ENCODE assay signal across 10 cellular contexts in the genomic region with DNA sequence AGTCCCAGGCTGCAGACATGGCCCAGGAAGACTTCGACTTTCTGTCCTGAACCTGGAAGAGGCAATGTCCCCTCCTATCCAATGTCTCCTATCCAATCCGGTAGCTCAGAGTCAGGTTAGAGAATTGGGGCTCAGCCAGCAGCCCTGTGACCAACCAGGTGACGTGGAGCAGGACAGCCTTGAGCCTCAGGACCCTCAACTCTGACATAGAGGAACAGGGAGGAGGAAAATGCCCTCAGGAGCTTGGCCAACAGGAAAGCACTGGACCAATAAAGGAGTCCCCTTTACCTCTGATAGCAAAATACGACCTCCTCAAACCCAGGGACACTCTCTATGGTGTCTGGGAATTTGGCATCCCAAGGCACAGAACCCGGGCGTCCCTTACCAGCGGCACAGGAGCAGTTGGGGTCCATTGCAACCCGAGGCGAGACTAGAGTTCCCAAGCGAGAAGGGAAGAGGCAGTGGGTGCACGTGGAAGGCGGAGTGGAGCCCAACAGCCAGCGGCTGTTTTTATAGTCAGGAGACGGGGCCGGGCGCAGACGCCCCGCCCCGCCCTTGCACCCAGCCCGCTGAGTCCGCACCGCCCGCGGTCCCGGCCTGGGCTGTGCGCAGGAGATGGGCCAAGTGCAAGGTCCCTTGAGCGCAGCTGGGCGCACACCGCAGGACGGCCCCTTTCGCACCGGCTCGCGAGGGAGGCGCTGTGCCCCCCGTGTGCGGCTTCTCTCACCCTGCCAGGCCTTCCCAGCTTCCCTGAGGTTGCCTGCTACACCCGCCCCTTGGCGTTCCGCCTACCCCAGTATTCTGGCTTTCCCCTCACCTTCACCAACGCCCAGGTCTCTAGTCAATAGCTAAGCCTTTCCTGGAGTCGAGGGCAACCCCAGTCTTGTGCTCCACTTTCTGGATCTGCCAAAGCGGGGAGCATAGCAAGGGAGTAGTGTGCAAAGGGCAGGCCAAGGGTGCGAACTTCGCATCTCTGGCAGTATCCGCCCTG. TPM values are rescaled to one million over a fixed set of nuclear protein-coding genes. Genes with fewer than 3 reads are reported as not detected.
DNase-seq lines count a peak whose midpoint lies in the region; ATAC-seq, FAIRE-seq and TF ChIP-seq lines count a peak whose summit lies in the region.
"Had no signal": no experiment of that assay in that cellular context is flagged by ENCODE, and none has a peak within 500 bp of the region (broad histone marks: within the 10 kb centered on the region; RNA-seq: fewer than 3 reads in every experiment).

A gene (minus strand): TSS at position 485 of the 991 bp plus-strand sequence. CDS start 72 bp downstream, at position 413.

- CTCF ChIA-PET in CD8-positive, alpha-beta memory T cell (lab: Charles Lee): no interaction called here
- CTCF ChIA-PET in H1 (lab: Charles Lee; ENCODE audit: partially characterized antibody): interaction anchor here (0.8 to 4.6 kb wide), 10 partner anchors 11 to 91 kb away, joined by 3 to 29 read pairs (median 4); a partner anchor contains a TSS

- H2BK5ac ChIP-seq in H1 (ENCODE audit: low read depth, low read length): peak within 1 kb of the TSS; percentile 37; the same call in 1 of the 2 replicates

- peaks cover 2 to 9% of the 10 kb centered on the region in 2 experiments for H4K20me1 ChIP-seq in H1 (replicated peaks in 1 of 2; ENCODE audit: control insufficient read depth in 1 of 2, insufficient read depth in 2 of 2, low read length in 2 of 2)

- H3K4ac ChIP-seq in H1 (replicated peaks; ENCODE audit: insufficient read length, low read depth, low read length): no peak within 1 kb of the TSS

- peak within 1 kb of the TSS; percentile 36; the same call in 1 of the 2 replicates for H4K8ac ChIP-seq in H1 (ENCODE audit: extremely low read depth, insufficient read depth, low read length)

- peak within 1 kb of the TSS; percentile 68; the same call in 1 of the 2 replicates for H2AK5ac ChIP-seq in H1 (ENCODE audit: low read depth, low read length)

- H3K4me3 Mint-ChIP-seq in CD8-positive, alpha-beta memory T cell: peak within 1 kb of the TSS in 4 of 7 donors; percentile 5 to 40 (median 38)
- no peak within 1 kb of the TSS for H3K4me3 Mint-ChIP-seq in nephron progenitor cell

- H3K36me3 Mint-ChIP-seq in CD8-positive, alpha-beta memory T cell: peaks cover 0 to 13% (median 4%) of the 10 kb centered on the region in 3 donors
- no peaks in the 10 kb centered on the region for H3K36me3 Mint-ChIP-seq in nephron progenitor cell (ENCODE audit: low read depth)

- H3K23me2 ChIP-seq in H1 (ENCODE audit: low read depth, low read length): peaks cover 12% of the 10 kb centered on the region; the same call in 1 of the 2 replicates

- no peaks in the 10 kb centered on the region for H3K9me3 ChIP-seq in CD8-positive, alpha-beta memory T cell (ENCODE audit: low read length)
- no peaks in the 10 kb centered on the region for H3K9me3 ChIP-seq in H1 (ENCODE audit: insufficient read depth in 2 of 2, low read depth in 1 of 2, low read length in 1 of 2)

- H3K27me3 Mint-ChIP-seq in CD8-positive, alpha-beta memory T cell: peaks cover 39 to 62% of the 10 kb centered on the region in 2 donors
- peaks cover 100% of the 10 kb centered on the region for H3K27me3 Mint-ChIP-seq in nephron progenitor cell (ENCODE audit: low read depth, poor library complexity)

- H3K56ac ChIP-seq in H1 (replicated peaks; ENCODE audit: insufficient read length, low read depth, low read length): no peak within 1 kb of the TSS

- peaks cover 16 to 32% (median 18%) of the 10 kb centered on the region in 3 donors for H3K4me1 Mint-ChIP-seq in CD8-positive, alpha-beta memory T cell
- H3K4me1 Mint-ChIP-seq in nephron progenitor cell: peaks cover 13% of the 10 kb centered on the region

- peaks cover 13% of the 10 kb centered on the region for H3K4me1 ChIP-seq in CD8-positive, alpha-beta memory T cell (ENCODE audit: insufficient read depth, low read length)
- peaks cover 3 to 16% (median 12%) of the 10 kb centered on the region in 4 experiments for H3K4me1 ChIP-seq in H1 (replicated peaks in 1 of 4; ENCODE audit: control insufficient read depth in 3 of 4, insufficient read depth in 4 of 4, low read length in 3 of 4)

- no peak within 1 kb of the TSS for H3K23ac ChIP-seq in H1 (ENCODE audit: insufficient read length)

- H2BK20ac ChIP-seq in H1 (ENCODE audit: low read length): peak within 1 kb of the TSS; percentile 53; the same call in 1 of the 2 replicates

- ATAC-seq in HG02885 (IDR thresholded peaks at IDR 0.05; ENCODE audit: poor library complexity, unreplicated experiment) (no peak), HG03432 (IDR thresholded peaks at IDR 0.05; ENCODE audit: unreplicated experiment) (no peak)

- no peak within 1 kb of the TSS for H3K14ac ChIP-seq in H1 (ENCODE audit: insufficient read length)

- peaks cover 40% of the 10 kb centered on the region for H3K27me3 ChIP-seq in CD8-positive, alpha-beta memory T cell (ENCODE audit: insufficient read depth, low read length, poor library complexity, severe bottlenecking)
- H3K27me3 ChIP-seq in H1 (replicated peaks in 1 of 4; ENCODE audit: control insufficient read depth in 3 of 4, extremely low read depth in 1 of 4, insufficient read depth in 3 of 4, low read length in 3 of 4): peaks cover 81 to 98% (median 93%) of the 10 kb centered on the region in 4 experiments

- no peak within 1 kb of the TSS for H2AFZ ChIP-seq in H1 (ENCODE audit: low read length)

- H3K4me2 ChIP-seq in H1 (ENCODE audit: insufficient read depth in 1 of 2, low read depth in 2 of 2, low read length in 2 of 2): peak within 1 kb of the TSS; percentile 74 to 92

- H4K5ac ChIP-seq in H1 (ENCODE audit: insufficient read length, low read depth, low read length): no peak within 1 kb of the TSS

- POLR2A ChIA-PET in CD8-positive, alpha-beta memory T cell (lab: Charles Lee): no interaction called here
- POLR2A ChIA-PET in H1 (lab: Charles Lee; ENCODE audit: partially characterized antibody): interaction anchor here (0.6 to 13.9 kb wide), 16 partner anchors 13 to 208 kb away, joined by 3 to 205 read pairs (median 4); a partner anchor contains a TSS

- H3K9me3 Mint-ChIP-seq in CD8-positive, alpha-beta memory T cell: no peaks in the 10 kb centered on the region
- H3K9me3 Mint-ChIP-seq in nephron progenitor cell: no peaks in the 10 kb centered on the region

- H3K9ac ChIP-seq in H1 (replicated peaks in 1 of 4; ENCODE audit: extremely low read depth in 1 of 4, low read depth in 3 of 4, low read length in 3 of 4): no peak within 1 kb of the TSS; a peak in 1 of 7 replicates

- no peak for TF ChIP-seq EP300 in H1 (IDR thresholded peaks at IDR 0.05; ENCODE audit: borderline replicate concordance in 1 of 2, low read depth in 2 of 2, low read length in 2 of 2)

- peak within 1 kb of the TSS; percentile 85; the same call in 1 of the 2 replicates for H2BK12ac ChIP-seq in H1 (ENCODE audit: low read depth, low read length)

- WGBS in H1 (ENCODE audit: extremely low coverage in 1 of 2, insufficient coverage in 1 of 2, insufficient read length in 1 of 2, insufficient replicate concordance in 2 of 2, low coverage in 1 of 2, low lambda C conversion rate in 2 of 2, missing lambda C conversion rate in 1 of 2), 2 experiments: 4% methylated on average over 45 of the region's 46 CpGs; no CpG with 5 or more reads in 1 of the 2 experiments

- TF ChIP-seq RAD21 in H1 (IDR thresholded peaks at IDR 0.05 in 1 of 2, conservative IDR thresholded peaks at IDR 0.05 in 1 of 2; ENCODE audit: low read depth in 2 of 2, low read length in 2 of 2): no peak

- no peak within 1 kb of the TSS for H3K4me3 ChIP-seq in CD8-positive, alpha-beta memory T cell (ENCODE audit: low read length)
- H3K4me3 ChIP-seq in H1 (ENCODE audit: extremely low read depth in 1 of 4, insufficient read depth in 2 of 4, low read depth in 3 of 4, low read length in 4 of 4): peak within 1 kb of the TSS; percentile 13 to 53 (median 16); a peak in 5 of 8 replicates

- no peak for FAIRE-seq in H1 (lab: Jason Lieb, UNC)

- no peak for DNase-seq in CD8-positive, alpha-beta memory T cell
- DNase-seq in NOMO-1 treated with dmso at 0.1 percent for 144 hours (lab: John Stamatoyannopoulos, UW; ENCODE audit: unreplicated experiment): peak; percentile 83
- DNase-seq in H1 (ENCODE audit: low read depth in 1 of 2, low spot score in 2 of 2): peak in 1 of 2 experiments; percentile 70
- peak; percentile 40 for DNase-seq in nephron progenitor cell
- no peak for DNase-seq in NCI-H345 (lab: John Stamatoyannopoulos, UW)
- DNase-seq in NCI-H1092 treated with DMSO at 0.1 percent for 48 hours (lab: John Stamatoyannopoulos, UW): no peak
- DNase-seq: T1000 had no signal

- H3K79me2 ChIP-seq in H1 (ENCODE audit: control insufficient read depth in 1 of 2, insufficient read depth in 2 of 2, low read length in 2 of 2): no peaks in the 10 kb centered on the region

- H3K27ac Mint-ChIP-seq in CD8-positive, alpha-beta memory T cell: peak within 1 kb of the TSS in 1 of 8 donors; percentile 43
- H3K27ac Mint-ChIP-seq in nephron progenitor cell: no peak within 1 kb of the TSS

- H2BK120ac ChIP-seq in H1 (replicated peaks; ENCODE audit: low read depth, low read length): no peak within 1 kb of the TSS

- TF ChIP-seq CTCF in H1 (IDR thresholded peaks at IDR 0.05; ENCODE audit: control extremely low read depth in 1 of 3, insufficient read depth in 1 of 3, low read depth in 1 of 3, low read length in 3 of 3) (no peak), nephron progenitor cell (IDR thresholded peaks at IDR 0.05) (no peak)

- no peak within 1 kb of the TSS for H3K18ac ChIP-seq in H1 (ENCODE audit: extremely low read depth, low read length)

- H2BK15ac ChIP-seq in H1 (ENCODE audit: low read length): peak within 1 kb of the TSS; percentile 88; the same call in 1 of the 2 replicates

- no peak for TF ChIP-seq POLR2A in H1 (IDR thresholded peaks at IDR 0.05; ENCODE audit: control extremely low read depth in 1 of 2, low read depth in 2 of 2, low read length in 2 of 2)

- no peaks in the 10 kb centered on the region for H3K79me1 ChIP-seq in H1 (ENCODE audit: low read depth, low read length)

- no peak within 1 kb of the TSS for H4K91ac ChIP-seq in H1 (replicated peaks; ENCODE audit: insufficient read length, low read length)

- H3K36me3 ChIP-seq in CD8-positive, alpha-beta memory T cell (ENCODE audit: insufficient read depth, low read length): no peaks in the 10 kb centered on the region
- H3K36me3 ChIP-seq in H1 (ENCODE audit: control insufficient read depth in 2 of 4, insufficient read depth in 4 of 4, low read length in 3 of 4): no peaks in the 10 kb centered on the region

- H3K27ac ChIP-seq in CD8-positive, alpha-beta memory T cell (ENCODE audit: low read depth, low read length): no peak within 1 kb of the TSS
- no peak within 1 kb of the TSS for H3K27ac ChIP-seq in H1 (ENCODE audit: low read depth, low read length)

RNA-seq across cellular contexts. Expression of the gene that starts here (rescaled TPM):
- total RNA-seq in CD8-positive, alpha-beta memory T cell: 10 to 100 TPM; 41.0 to 46.8 TPM
- polyA plus RNA-seq in CD8-positive, alpha-beta memory T cell: not detected
- 17.7 and 19.7 TPM in 2 replicates for total RNA-seq in H1 (2021; fragmentation: NEBNext Ultra II Directional; extraction: Animal tissue kit (Norgen Biotek cat#: 25700))
- 515 and 909 TPM in 2 replicates for polyA plus RNA-seq in H1 (2011; rRNA removed)
- 461 TPM for polyA plus RNA-seq in H1 (2011; cell fraction: cytosol; rRNA removed)
- 281 TPM for polyA plus RNA-seq in H1 (2011; cell fraction: nucleus; rRNA removed)
- polyA plus RNA-seq in H1 (2012, experiment 1 of 2): 282 to 660 TPM (median 308 TPM) in 4 replicates
- polyA plus RNA-seq in H1 (2012, experiment 2 of 2): 1,375 TPM
- polyA plus RNA-seq in H1 (2013, experiment 1 of 2): 553 TPM
- 605 TPM for polyA plus RNA-seq in H1 (2013, experiment 2 of 2)
- polyA minus RNA-seq in H1 (2011; rRNA and poly(A)+ RNA removed): 110 and 143 TPM in 2 replicates
- 63.0 TPM for polyA minus RNA-seq in H1 (2011; cell fraction: cytosol; rRNA and poly(A)+ RNA removed)
- 55.0 TPM for polyA minus RNA-seq in H1 (2011; cell fraction: nucleus; rRNA and poly(A)+ RNA removed)
- total RNA-seq: myocyte had no signal

Comparison
In these comparisons a context has a peak if more than half of its experiments do, and no peak if none do; other contexts are left out.
1. RNA of the gene that starts here (polyA plus RNA-seq): 281 to 1,375 TPM in H1; not detected in CD8-positive, alpha-beta memory T cell (single experiment); every median in the first group is over 100 times any median in the second.
2. DNase-seq: peak in NOMO-1 treated with dmso at 0.1 percent for 144 hours (single experiment) and nephron progenitor cell (single experiment); none in CD8-positive, alpha-beta memory T cell (0 of 5), NCI-H345 (single experiment) and NCI-H1092 treated with DMSO at 0.1 percent for 48 hours (single experiment).